In genomic region chr1:234985531-234986294, GRCh38 we compare ENCODE assay signal across 10 cellular contexts.
DNase-seq lines count a peak whose midpoint lies in the region; ATAC-seq and TF ChIP-seq lines count a peak whose summit lies in the region.
"Had no signal": no experiment of that assay in that cellular context is flagged by ENCODE, and none has a peak within 500 bp of the region (broad histone marks: within the 10 kb centered on the region; RNA-seq: fewer than 3 reads in every experiment).

No MANE protein-coding gene starts in this region.

- TF ChIP-seq POLR2A in body of pancreas (IDR thresholded peaks at IDR 0.05) (no peak), testis (IDR thresholded peaks at IDR 0.05) (no peak)

- ATAC-seq in activated CD8-positive, alpha-beta T cell treated with anti-CD3 and anti-CD28 coated beads for 36 hours, result no peak
- no peak for ATAC-seq in activated CD8-positive, alpha-beta T cell treated with anti-CD3 and anti-CD28 coated beads, Interleukin-2, amount 10 ng/mL, durations not matched to agents 7 days and 5 days
- ATAC-seq in body of pancreas (no peak), HG03196 (IDR thresholded peaks at IDR 0.05; ENCODE audit: unreplicated experiment) (no peak)

- CTCF ChIA-PET in activated CD8-positive, alpha-beta T cell treated with anti-CD3 and anti-CD28 coated beads for 36 hours (lab: Charles Lee), result no interaction called here
- CTCF ChIA-PET in activated CD8-positive, alpha-beta T cell treated with anti-CD3 and anti-CD28 coated beads, Interleukin-2, amount 10 ng/mL, durations not matched to agents 7 days and 5 days (lab: Charles Lee), result interaction anchor here (1.9 kb wide), 1 partner anchor 374 kb away, joined by 7 read pairs; no protein-coding TSS in a partner anchor

- H3K4me1 Mint-ChIP-seq in activated CD8-positive, alpha-beta T cell treated with anti-CD3 and anti-CD28 coated beads for 36 hours (ENCODE audit: low read depth), result peaks cover 76% of the 10 kb centered on the region
- H3K4me1 Mint-ChIP-seq in activated CD8-positive, alpha-beta T cell treated with anti-CD3 and anti-CD28 coated beads, Interleukin-2, amount 10 ng/mL, durations not matched to agents 7 days and 5 days (ENCODE audit: low read depth), result peaks cover 73% of the 10 kb centered on the region
- peaks cover 6% of the 10 kb centered on the region for H3K4me1 Mint-ChIP-seq in glutamatergic neuron (ENCODE audit: low read depth, unreplicated experiment)

- H3K4me1 ChIP-seq in body of pancreas (peaks cover 44% of the 10 kb centered on the region), muscle layer of duodenum (ENCODE audit: control insufficient read depth in 1 of 2, insufficient read depth in 2 of 2, low read length in 2 of 2) (peaks cover 27 to 36% of the 10 kb centered on the region in 2 donors), testis (peaks cover 56% of the 10 kb centered on the region)

- intact Hi-C loops in activated CD8-positive, alpha-beta T cell treated with anti-CD3 and anti-CD28 coated beads for 36 hours (cut with micrococcal nuclease), result no loop called here
- intact Hi-C loops in body of pancreas (cut with DNase I), result no loop called here
- intact Hi-C loops in testis (cut with DNase I; ENCODE audit: low total_unique reads), result loop anchor here (10.0 kb wide), 2 partner anchors 89 to 261 kb away; no protein-coding TSS in a partner anchor

- peaks cover 4% of the 10 kb centered on the region for H3K9me3 Mint-ChIP-seq in activated CD8-positive, alpha-beta T cell treated with anti-CD3 and anti-CD28 coated beads for 36 hours
- H3K9me3 Mint-ChIP-seq in activated CD8-positive, alpha-beta T cell treated with anti-CD3 and anti-CD28 coated beads, Interleukin-2, amount 10 ng/mL, durations not matched to agents 7 days and 5 days (ENCODE audit: insufficient read depth), result no peaks in the 10 kb centered on the region
- no peaks in the 10 kb centered on the region for H3K9me3 Mint-ChIP-seq in glutamatergic neuron (ENCODE audit: unreplicated experiment)

- peak overlapping the region; percentile 10 to 91 (median 78) for H3K27ac ChIP-seq in body of pancreas
- peak overlapping the region; percentile 20 for H3K27ac ChIP-seq in muscle layer of duodenum (ENCODE audit: low read length)
- H3K27ac ChIP-seq in testis, result peak overlapping the region; percentile 78 to 93

- no peak for TF ChIP-seq CTCF in activated CD8-positive, alpha-beta T cell treated with anti-CD3 and anti-CD28 coated beads for 36 hours (IDR thresholded peaks at IDR 0.05)
- TF ChIP-seq CTCF in body of pancreas (IDR thresholded peaks at IDR 0.05) (no peak), testis (IDR thresholded peaks at IDR 0.05) (no peak), glutamatergic neuron (IDR thresholded peaks at IDR 0.05; ENCODE audit: partially characterized antibody, unreplicated experiment) (no peak), GM13976 (IDR thresholded peaks at IDR 0.05; ENCODE audit: borderline replicate concordance, control extremely low read depth, extremely low read depth, insufficient read depth, missing control alignments) (no peak)

- DNase-seq in activated CD8-positive, alpha-beta T cell treated with anti-CD3 and anti-CD28 coated beads for 36 hours, result no peak
- DNase-seq in activated CD8-positive, alpha-beta T cell treated with anti-CD3 and anti-CD28 coated beads, Interleukin-2, amount 10 ng/mL, durations not matched to agents 7 days and 5 days, result no peak
- DNase-seq in body of pancreas, result no peak
- DNase-seq in testis, result no peak
- DNase-seq in glutamatergic neuron, result no peak
- DNase-seq in GM13976 (ENCODE audit: low spot score), result no peak
- DNase-seq: activated CD8-positive, alpha-beta memory T cell treated with anti-CD3 and anti-CD28 coated beads for 24 hours; DMS53 had no signal

- H3K36me3 ChIP-seq in body of pancreas (replicated peaks in 1 of 2; ENCODE audit: insufficient read depth in 1 of 2, low read depth in 2 of 2) (no peaks in the 10 kb centered on the region), muscle layer of duodenum (ENCODE audit: control insufficient read depth in 1 of 2, insufficient read depth in 2 of 2, low read length in 2 of 2) (peaks cover 0 to 4% of the 10 kb centered on the region in 2 donors), testis (ENCODE audit: low read depth, missing control alignments) (no peaks in the 10 kb centered on the region)

- H3K27me3 Mint-ChIP-seq in activated CD8-positive, alpha-beta T cell treated with anti-CD3 and anti-CD28 coated beads for 36 hours, result no peaks in the 10 kb centered on the region
- no peaks in the 10 kb centered on the region for H3K27me3 Mint-ChIP-seq in activated CD8-positive, alpha-beta T cell treated with anti-CD3 and anti-CD28 coated beads, Interleukin-2, amount 10 ng/mL, durations not matched to agents 7 days and 5 days (ENCODE audit: low read depth)
- no peaks in the 10 kb centered on the region for H3K27me3 Mint-ChIP-seq in glutamatergic neuron (ENCODE audit: unreplicated experiment)

- H3K4me3 ChIP-seq in body of pancreas, result no peak overlapping the region
- no peak overlapping the region for H3K4me3 ChIP-seq in muscle layer of duodenum (ENCODE audit: low read depth in 1 of 2, low read length in 2 of 2)
- no peak overlapping the region for H3K4me3 ChIP-seq in testis

- POLR2A ChIA-PET in activated CD8-positive, alpha-beta T cell treated with anti-CD3 and anti-CD28 coated beads for 36 hours (lab: Charles Lee), result interaction anchor here (0.8 to 3.2 kb wide), 3 partner anchors 16 to 30 kb away, joined by 3 to 18 read pairs (median 3); no protein-coding TSS in a partner anchor
- POLR2A ChIA-PET in activated CD8-positive, alpha-beta T cell treated with anti-CD3 and anti-CD28 coated beads, Interleukin-2, amount 10 ng/mL, durations not matched to agents 7 days and 5 days (lab: Charles Lee), result interaction anchor here (0.6 to 1.1 kb wide), 2 partner anchors 104 to 111 kb away, joined by 3 to 4 read pairs; no protein-coding TSS in a partner anchor

- H3K36me3 Mint-ChIP-seq in activated CD8-positive, alpha-beta T cell treated with anti-CD3 and anti-CD28 coated beads for 36 hours (ENCODE audit: low read depth), result peaks cover 6% of the 10 kb centered on the region
- H3K36me3 Mint-ChIP-seq in activated CD8-positive, alpha-beta T cell treated with anti-CD3 and anti-CD28 coated beads, Interleukin-2, amount 10 ng/mL, durations not matched to agents 7 days and 5 days (ENCODE audit: low read depth), result peaks cover 2% of the 10 kb centered on the region
- no peaks in the 10 kb centered on the region for H3K36me3 Mint-ChIP-seq in glutamatergic neuron (ENCODE audit: unreplicated experiment)

- in situ Hi-C loops in GM13976 (cut with MboI; ENCODE audit: low sequenced_read_pairs, unreplicated experiment), result no loop called here

- no peaks in the 10 kb centered on the region for H3K9me3 ChIP-seq in body of pancreas
- H3K9me3 ChIP-seq in muscle layer of duodenum (ENCODE audit: control insufficient read depth in 1 of 2, low read length in 2 of 2), result no peaks in the 10 kb centered on the region
- H3K9me3 ChIP-seq in testis, result no peaks in the 10 kb centered on the region

- H3K27ac Mint-ChIP-seq in activated CD8-positive, alpha-beta T cell treated with anti-CD3 and anti-CD28 coated beads for 36 hours, result peak overlapping the region; percentile 59
- H3K27ac Mint-ChIP-seq in activated CD8-positive, alpha-beta T cell treated with anti-CD3 and anti-CD28 coated beads, Interleukin-2, amount 10 ng/mL, durations not matched to agents 7 days and 5 days, result no peak overlapping the region
- H3K27ac Mint-ChIP-seq in glutamatergic neuron (ENCODE audit: unreplicated experiment), result no peak overlapping the region

- WGBS in body of pancreas, 2 donors, result 95 to 96% methylated on average over 10 of the region's 10 CpGs
- WGBS in testis, 2 donors, result 83 to 85% methylated on average over 10 of the region's 10 CpGs

- no peak overlapping the region for H3K4me3 Mint-ChIP-seq in activated CD8-positive, alpha-beta T cell treated with anti-CD3 and anti-CD28 coated beads for 36 hours
- H3K4me3 Mint-ChIP-seq in activated CD8-positive, alpha-beta T cell treated with anti-CD3 and anti-CD28 coated beads, Interleukin-2, amount 10 ng/mL, durations not matched to agents 7 days and 5 days, result no peak overlapping the region
- no peak overlapping the region for H3K4me3 Mint-ChIP-seq in glutamatergic neuron (ENCODE audit: unreplicated experiment)

- H3K27me3 ChIP-seq in body of pancreas, result no peaks in the 10 kb centered on the region
- no peaks in the 10 kb centered on the region for H3K27me3 ChIP-seq in muscle layer of duodenum (ENCODE audit: low read depth, low read length)
- H3K27me3 ChIP-seq in testis, result no peaks in the 10 kb centered on the region

Comparison
In these comparisons a context has a peak if more than half of its experiments do, and no peak if none do; other contexts are left out.
1. H3K27ac ChIP-seq: peak in every context shown above with its lines; median percentile 86 in testis; 78 in body of pancreas; 20 in muscle layer of duodenum.